Comparison of ENCODE assay signal across 1 cellular context in the genomic region with DNA sequence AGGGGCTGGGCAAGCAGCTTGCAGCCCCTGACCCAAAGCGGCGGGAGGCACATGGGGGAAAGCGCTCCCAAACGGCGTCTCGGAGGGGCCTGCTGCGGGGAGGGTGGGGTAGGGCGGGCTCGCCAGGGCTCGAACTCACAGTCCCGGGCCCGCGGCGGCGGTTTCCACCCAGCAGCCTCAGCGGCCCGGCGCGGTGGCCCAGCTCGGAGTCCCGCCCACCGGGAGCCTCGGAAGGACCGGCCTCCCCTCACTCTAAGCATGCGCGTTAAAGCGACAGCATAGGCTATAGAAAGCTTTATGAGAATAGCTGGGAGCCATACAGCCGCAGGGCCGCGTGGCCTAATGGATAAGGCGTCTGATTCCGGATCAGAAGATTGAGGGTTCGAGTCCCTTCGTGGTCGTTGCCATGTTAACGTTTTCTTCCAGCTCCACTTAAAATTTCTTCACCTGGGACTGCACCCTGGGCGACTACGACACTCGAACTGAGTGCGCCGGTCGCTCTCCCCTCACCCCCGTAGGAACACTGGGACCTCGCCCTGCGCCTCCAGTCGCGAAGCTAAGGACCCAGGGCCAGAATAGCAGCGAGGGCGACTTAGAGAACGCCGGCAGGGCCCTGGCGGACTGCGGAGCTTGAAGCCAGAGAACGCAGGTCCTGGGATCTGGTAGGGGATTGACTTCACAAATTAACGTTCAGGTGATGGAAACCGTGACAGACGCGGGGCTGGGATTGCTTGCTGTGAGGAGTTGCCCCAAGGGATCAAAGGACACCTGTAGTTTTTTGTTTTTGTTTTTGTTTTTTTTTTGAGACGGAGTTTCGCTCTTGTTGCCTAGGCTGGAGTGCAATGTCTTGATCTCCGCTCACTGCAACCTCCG.
TF ChIP-seq lines count a peak whose summit lies in the region.

No MANE protein-coding gene starts in this region.

TF ChIP-seq in K562, 482 proteins besides CTCF, POLR2A, EP300 and RAD21 (continued from another document):
- TF ChIP-seq, protein P1, sequence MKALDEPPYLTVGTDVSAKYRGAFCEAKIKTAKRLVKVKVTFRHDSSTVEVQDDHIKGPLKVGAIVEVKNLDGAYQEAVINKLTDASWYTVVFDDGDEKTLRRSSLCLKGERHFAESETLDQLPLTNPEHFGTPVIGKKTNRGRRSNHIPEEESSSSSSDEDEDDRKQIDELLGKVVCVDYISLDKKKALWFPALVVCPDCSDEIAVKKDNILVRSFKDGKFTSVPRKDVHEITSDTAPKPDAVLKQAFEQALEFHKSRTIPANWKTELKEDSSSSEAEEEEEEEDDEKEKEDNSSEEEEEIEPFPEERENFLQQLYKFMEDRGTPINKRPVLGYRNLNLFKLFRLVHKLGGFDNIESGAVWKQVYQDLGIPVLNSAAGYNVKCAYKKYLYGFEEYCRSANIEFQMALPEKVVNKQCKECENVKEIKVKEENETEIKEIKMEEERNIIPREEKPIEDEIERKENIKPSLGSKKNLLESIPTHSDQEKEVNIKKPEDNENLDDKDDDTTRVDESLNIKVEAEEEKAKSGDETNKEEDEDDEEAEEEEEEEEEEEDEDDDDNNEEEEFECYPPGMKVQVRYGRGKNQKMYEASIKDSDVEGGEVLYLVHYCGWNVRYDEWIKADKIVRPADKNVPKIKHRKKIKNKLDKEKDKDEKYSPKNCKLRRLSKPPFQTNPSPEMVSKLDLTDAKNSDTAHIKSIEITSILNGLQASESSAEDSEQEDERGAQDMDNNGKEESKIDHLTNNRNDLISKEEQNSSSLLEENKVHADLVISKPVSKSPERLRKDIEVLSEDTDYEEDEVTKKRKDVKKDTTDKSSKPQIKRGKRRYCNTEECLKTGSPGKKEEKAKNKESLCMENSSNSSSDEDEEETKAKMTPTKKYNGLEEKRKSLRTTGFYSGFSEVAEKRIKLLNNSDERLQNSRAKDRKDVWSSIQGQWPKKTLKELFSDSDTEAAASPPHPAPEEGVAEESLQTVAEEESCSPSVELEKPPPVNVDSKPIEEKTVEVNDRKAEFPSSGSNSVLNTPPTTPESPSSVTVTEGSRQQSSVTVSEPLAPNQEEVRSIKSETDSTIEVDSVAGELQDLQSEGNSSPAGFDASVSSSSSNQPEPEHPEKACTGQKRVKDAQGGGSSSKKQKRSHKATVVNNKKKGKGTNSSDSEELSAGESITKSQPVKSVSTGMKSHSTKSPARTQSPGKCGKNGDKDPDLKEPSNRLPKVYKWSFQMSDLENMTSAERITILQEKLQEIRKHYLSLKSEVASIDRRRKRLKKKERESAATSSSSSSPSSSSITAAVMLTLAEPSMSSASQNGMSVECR (CRISPR knock-in tag; IDR thresholded peaks at IDR 0.05) = peak; percentile 78
- TF ChIP-seq ATF7 (IDR thresholded peaks at IDR 0.05) (peak; percentile 79), NONO (IDR thresholded peaks at IDR 0.05; ENCODE audit: low read depth in 2 of 2, low read length in 1 of 2) (no peak), TRIM24 (IDR thresholded peaks at IDR 0.05) (peak in 1 of 2 experiments; percentile 59; a peak in 1 of 4 replicates), FUS (optimal IDR thresholded peaks at IDR 0.05; ENCODE audit: low read depth, low read length) (no peak), XRCC5 (IDR thresholded peaks at IDR 0.05; ENCODE audit: low read depth, low read length) (peak; percentile 91; the same call in 1 of the 2 replicates), SMAD3 (CRISPR knock-in tag; conservative IDR thresholded peaks at IDR 0.05) (no peak), RFX1 (IDR thresholded peaks at IDR 0.05) (peak; percentile 79; the same call in 1 of the 2 replicates), TBP (optimal IDR thresholded peaks at IDR 0.05; ENCODE audit: low read depth, low read length) (peak; percentile 100), CXXC5 (CRISPR knock-in tag; IDR thresholded peaks at IDR 0.05) (peak; percentile 83), CHD2 (IDR thresholded peaks at IDR 0.05; ENCODE audit: low read depth, low read length) (peak; percentile 42; the same call in 1 of the 2 replicates), ZNF143 (CRISPR knock-in tag; IDR thresholded peaks at IDR 0.05) (peak; percentile 72), RFX5 (IDR thresholded peaks at IDR 0.05; ENCODE audit: low read depth, low read length) (peak; percentile 79; the same call in 1 of the 2 replicates), ZNF41 (CRISPR knock-in tag; conservative IDR thresholded peaks at IDR 0.05) (no peak), LEF1 (IDR thresholded peaks at IDR 0.05) (0 out of 2 replicates have a peak, but pooled peaks have one; percentile 42), POLR2H (tag; IDR thresholded peaks at IDR 0.05; ENCODE audit: low read depth) (peak; percentile 100), ARID3A (IDR thresholded peaks at IDR 0.05; ENCODE audit: borderline replicate concordance, low read depth, low read length) (peak; percentile 93)
- TF ChIP-seq, protein P2, sequence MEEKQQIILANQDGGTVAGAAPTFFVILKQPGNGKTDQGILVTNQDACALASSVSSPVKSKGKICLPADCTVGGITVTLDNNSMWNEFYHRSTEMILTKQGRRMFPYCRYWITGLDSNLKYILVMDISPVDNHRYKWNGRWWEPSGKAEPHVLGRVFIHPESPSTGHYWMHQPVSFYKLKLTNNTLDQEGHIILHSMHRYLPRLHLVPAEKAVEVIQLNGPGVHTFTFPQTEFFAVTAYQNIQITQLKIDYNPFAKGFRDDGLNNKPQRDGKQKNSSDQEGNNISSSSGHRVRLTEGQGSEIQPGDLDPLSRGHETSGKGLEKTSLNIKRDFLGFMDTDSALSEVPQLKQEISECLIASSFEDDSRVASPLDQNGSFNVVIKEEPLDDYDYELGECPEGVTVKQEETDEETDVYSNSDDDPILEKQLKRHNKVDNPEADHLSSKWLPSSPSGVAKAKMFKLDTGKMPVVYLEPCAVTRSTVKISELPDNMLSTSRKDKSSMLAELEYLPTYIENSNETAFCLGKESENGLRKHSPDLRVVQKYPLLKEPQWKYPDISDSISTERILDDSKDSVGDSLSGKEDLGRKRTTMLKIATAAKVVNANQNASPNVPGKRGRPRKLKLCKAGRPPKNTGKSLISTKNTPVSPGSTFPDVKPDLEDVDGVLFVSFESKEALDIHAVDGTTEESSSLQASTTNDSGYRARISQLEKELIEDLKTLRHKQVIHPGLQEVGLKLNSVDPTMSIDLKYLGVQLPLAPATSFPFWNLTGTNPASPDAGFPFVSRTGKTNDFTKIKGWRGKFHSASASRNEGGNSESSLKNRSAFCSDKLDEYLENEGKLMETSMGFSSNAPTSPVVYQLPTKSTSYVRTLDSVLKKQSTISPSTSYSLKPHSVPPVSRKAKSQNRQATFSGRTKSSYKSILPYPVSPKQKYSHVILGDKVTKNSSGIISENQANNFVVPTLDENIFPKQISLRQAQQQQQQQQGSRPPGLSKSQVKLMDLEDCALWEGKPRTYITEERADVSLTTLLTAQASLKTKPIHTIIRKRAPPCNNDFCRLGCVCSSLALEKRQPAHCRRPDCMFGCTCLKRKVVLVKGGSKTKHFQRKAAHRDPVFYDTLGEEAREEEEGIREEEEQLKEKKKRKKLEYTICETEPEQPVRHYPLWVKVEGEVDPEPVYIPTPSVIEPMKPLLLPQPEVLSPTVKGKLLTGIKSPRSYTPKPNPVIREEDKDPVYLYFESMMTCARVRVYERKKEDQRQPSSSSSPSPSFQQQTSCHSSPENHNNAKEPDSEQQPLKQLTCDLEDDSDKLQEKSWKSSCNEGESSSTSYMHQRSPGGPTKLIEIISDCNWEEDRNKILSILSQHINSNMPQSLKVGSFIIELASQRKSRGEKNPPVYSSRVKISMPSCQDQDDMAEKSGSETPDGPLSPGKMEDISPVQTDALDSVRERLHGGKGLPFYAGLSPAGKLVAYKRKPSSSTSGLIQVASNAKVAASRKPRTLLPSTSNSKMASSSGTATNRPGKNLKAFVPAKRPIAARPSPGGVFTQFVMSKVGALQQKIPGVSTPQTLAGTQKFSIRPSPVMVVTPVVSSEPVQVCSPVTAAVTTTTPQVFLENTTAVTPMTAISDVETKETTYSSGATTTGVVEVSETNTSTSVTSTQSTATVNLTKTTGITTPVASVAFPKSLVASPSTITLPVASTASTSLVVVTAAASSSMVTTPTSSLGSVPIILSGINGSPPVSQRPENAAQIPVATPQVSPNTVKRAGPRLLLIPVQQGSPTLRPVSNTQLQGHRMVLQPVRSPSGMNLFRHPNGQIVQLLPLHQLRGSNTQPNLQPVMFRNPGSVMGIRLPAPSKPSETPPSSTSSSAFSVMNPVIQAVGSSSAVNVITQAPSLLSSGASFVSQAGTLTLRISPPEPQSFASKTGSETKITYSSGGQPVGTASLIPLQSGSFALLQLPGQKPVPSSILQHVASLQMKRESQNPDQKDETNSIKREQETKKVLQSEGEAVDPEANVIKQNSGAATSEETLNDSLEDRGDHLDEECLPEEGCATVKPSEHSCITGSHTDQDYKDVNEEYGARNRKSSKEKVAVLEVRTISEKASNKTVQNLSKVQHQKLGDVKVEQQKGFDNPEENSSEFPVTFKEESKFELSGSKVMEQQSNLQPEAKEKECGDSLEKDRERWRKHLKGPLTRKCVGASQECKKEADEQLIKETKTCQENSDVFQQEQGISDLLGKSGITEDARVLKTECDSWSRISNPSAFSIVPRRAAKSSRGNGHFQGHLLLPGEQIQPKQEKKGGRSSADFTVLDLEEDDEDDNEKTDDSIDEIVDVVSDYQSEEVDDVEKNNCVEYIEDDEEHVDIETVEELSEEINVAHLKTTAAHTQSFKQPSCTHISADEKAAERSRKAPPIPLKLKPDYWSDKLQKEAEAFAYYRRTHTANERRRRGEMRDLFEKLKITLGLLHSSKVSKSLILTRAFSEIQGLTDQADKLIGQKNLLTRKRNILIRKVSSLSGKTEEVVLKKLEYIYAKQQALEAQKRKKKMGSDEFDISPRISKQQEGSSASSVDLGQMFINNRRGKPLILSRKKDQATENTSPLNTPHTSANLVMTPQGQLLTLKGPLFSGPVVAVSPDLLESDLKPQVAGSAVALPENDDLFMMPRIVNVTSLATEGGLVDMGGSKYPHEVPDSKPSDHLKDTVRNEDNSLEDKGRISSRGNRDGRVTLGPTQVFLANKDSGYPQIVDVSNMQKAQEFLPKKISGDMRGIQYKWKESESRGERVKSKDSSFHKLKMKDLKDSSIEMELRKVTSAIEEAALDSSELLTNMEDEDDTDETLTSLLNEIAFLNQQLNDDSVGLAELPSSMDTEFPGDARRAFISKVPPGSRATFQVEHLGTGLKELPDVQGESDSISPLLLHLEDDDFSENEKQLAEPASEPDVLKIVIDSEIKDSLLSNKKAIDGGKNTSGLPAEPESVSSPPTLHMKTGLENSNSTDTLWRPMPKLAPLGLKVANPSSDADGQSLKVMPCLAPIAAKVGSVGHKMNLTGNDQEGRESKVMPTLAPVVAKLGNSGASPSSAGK (IDR thresholded peaks at IDR 0.05) = peak; percentile 24; the same call in 1 of the 2 replicates
- TF ChIP-seq, protein P3, sequence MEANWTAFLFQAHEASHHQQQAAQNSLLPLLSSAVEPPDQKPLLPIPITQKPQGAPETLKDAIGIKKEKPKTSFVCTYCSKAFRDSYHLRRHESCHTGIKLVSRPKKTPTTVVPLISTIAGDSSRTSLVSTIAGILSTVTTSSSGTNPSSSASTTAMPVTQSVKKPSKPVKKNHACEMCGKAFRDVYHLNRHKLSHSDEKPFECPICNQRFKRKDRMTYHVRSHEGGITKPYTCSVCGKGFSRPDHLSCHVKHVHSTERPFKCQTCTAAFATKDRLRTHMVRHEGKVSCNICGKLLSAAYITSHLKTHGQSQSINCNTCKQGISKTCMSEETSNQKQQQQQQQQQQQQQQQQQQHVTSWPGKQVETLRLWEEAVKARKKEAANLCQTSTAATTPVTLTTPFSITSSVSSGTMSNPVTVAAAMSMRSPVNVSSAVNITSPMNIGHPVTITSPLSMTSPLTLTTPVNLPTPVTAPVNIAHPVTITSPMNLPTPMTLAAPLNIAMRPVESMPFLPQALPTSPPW (CRISPR knock-in tag; IDR thresholded peaks at IDR 0.05) = peak; percentile 60; the same call in 1 of the 2 replicates
- TF ChIP-seq, protein P4, sequence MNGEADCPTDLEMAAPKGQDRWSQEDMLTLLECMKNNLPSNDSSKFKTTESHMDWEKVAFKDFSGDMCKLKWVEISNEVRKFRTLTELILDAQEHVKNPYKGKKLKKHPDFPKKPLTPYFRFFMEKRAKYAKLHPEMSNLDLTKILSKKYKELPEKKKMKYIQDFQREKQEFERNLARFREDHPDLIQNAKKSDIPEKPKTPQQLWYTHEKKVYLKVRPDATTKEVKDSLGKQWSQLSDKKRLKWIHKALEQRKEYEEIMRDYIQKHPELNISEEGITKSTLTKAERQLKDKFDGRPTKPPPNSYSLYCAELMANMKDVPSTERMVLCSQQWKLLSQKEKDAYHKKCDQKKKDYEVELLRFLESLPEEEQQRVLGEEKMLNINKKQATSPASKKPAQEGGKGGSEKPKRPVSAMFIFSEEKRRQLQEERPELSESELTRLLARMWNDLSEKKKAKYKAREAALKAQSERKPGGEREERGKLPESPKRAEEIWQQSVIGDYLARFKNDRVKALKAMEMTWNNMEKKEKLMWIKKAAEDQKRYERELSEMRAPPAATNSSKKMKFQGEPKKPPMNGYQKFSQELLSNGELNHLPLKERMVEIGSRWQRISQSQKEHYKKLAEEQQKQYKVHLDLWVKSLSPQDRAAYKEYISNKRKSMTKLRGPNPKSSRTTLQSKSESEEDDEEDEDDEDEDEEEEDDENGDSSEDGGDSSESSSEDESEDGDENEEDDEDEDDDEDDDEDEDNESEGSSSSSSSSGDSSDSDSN (IDR thresholded peaks at IDR 0.05; ENCODE audit: borderline replicate concordance in 1 of 2, low read depth in 2 of 2, low read length in 2 of 2) = peak; percentile 95 to 99
